Comparison of ENCODE assay signal across 9 cellular contexts in the genomic region with DNA sequence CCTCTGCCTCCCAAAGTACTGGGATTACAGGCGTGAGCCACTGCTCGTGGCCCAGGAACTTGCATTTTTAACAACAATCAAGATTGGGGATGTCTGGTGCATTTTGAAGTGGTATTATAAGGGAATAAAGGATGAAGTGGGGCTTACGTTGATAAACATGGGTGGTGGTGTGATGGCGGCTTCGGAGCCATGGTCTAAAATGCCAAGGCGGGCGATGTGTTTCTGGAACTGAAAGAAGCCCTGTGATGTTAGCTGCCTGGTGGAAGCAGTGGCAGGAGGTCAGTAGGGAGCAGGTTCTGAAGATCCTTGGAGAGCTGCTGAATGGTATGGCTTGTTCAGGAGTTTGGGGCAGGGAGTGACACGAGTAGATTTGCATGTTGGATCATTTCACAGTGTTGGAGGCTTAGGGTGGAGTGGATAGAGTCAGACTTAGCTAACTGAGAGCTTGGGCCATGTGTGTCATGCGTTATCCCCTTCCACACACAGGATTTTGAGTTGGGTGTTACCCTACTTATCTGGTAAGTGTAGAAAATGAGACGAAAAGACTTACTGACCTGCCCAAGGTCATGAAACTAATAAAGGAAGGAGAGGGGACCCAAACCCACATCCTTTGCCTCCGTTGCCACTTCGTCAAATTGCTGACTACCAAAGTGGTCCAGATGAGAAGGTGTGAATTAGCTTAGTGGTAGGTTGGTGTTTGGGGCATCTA. TPM values are rescaled to one million over a fixed set of nuclear protein-coding genes. Genes with fewer than 3 reads are reported as not detected.
DNase-seq lines count a peak whose midpoint lies in the region; ATAC-seq and TF ChIP-seq lines count a peak whose summit lies in the region.
"Had no signal": no experiment of that assay in that cellular context is flagged by ENCODE, and none has a peak within 500 bp of the region (broad histone marks: within the 10 kb centered on the region; RNA-seq: fewer than 3 reads in every experiment).

No MANE protein-coding gene starts in this region.

- no peak for DNase-seq in activated CD4-positive, alpha-beta T cell treated with anti-CD3 and anti-CD28 coated beads for 36 hours
- DNase-seq in activated CD4-positive, alpha-beta T cell treated with anti-CD3 and anti-CD28 coated beads for 1 hour = no peak
- DNase-seq in T-helper 2 cell treated with Interferon-gamma antibody and Interleukin-4, amounts not matched to agents 5 μg/mL and 100 μg/mL, for 36 hours (ENCODE audit: low spot score) = no peak
- DNase-seq in fibroblast of the aortic adventitia (ENCODE audit: low read depth) = no peak
- no peak for DNase-seq in stimulated activated naive B cell treated with anti-CD40 and anti-IgM and Interleukin-4, amounts not matched to agents 10 μg/mL and 1 μg/mL and 100 μg/mL, for 72 hours
- DNase-seq in NCI-H2227 (lab: John Stamatoyannopoulos, UW; ENCODE audit: unreplicated experiment) = no peak
- no peak for DNase-seq in cerebellum (ENCODE audit: low spot score)
- DNase-seq in central memory CD4-positive, alpha-beta T cell = no peak

- intact Hi-C loops in activated CD4-positive, alpha-beta T cell treated with anti-CD3 and anti-CD28 coated beads for 36 hours (cut with DNase I, micrococcal nuclease) = loop anchor here (5.0 kb wide), 2 partner anchors 50 to 75 kb away; a partner anchor contains a TSS

- no peaks in the 10 kb centered on the region for H3K27me3 Mint-ChIP-seq in activated CD4-positive, alpha-beta T cell treated with anti-CD3 and anti-CD28 coated beads for 36 hours
- peaks cover 11% of the 10 kb centered on the region for H3K27me3 Mint-ChIP-seq in T-helper 2 cell treated with Interferon-gamma antibody and Interleukin-4, amounts not matched to agents 5 μg/mL and 100 μg/mL, for 36 hours (ENCODE audit: low read depth)
- H3K27me3 Mint-ChIP-seq in stimulated activated naive B cell treated with anti-CD40 and anti-IgM and Interleukin-4, amounts not matched to agents 10 μg/mL and 1 μg/mL and 100 μg/mL, for 72 hours = no peaks in the 10 kb centered on the region

- POLR2A ChIA-PET in activated CD4-positive, alpha-beta T cell treated with anti-CD3 and anti-CD28 coated beads for 36 hours (lab: Charles Lee) = interaction anchor here (0.6 to 1.3 kb wide), 5 partner anchors 20 to 140 kb away, joined by 3 to 6 read pairs (median 3); a partner anchor contains a TSS

- peak; percentile 21 for ATAC-seq in activated CD4-positive, alpha-beta T cell treated with anti-CD3 and anti-CD28 coated beads for 36 hours
- ATAC-seq in stimulated activated naive B cell treated with anti-CD40 and anti-IgM and Interleukin-4, amounts not matched to agents 10 μg/mL and 1 μg/mL and 100 μg/mL, for 72 hours (replicated peaks) = no peak

- peaks cover 39% of the 10 kb centered on the region for H3K36me3 Mint-ChIP-seq in activated CD4-positive, alpha-beta T cell treated with anti-CD3 and anti-CD28 coated beads for 36 hours (ENCODE audit: low read depth)
- peaks cover 31% of the 10 kb centered on the region for H3K36me3 Mint-ChIP-seq in T-helper 2 cell treated with Interferon-gamma antibody and Interleukin-4, amounts not matched to agents 5 μg/mL and 100 μg/mL, for 36 hours (ENCODE audit: low read depth)
- H3K36me3 Mint-ChIP-seq in stimulated activated naive B cell treated with anti-CD40 and anti-IgM and Interleukin-4, amounts not matched to agents 10 μg/mL and 1 μg/mL and 100 μg/mL, for 72 hours = peaks cover 12 to 29% of the 10 kb centered on the region in 2 donors

- peak overlapping the region; percentile 70 for H3K4me3 ChIP-seq in fibroblast of the aortic adventitia (ENCODE audit: low read depth, low read length)

- peak overlapping the region; percentile 85 for H3K4me3 Mint-ChIP-seq in activated CD4-positive, alpha-beta T cell treated with anti-CD3 and anti-CD28 coated beads for 36 hours
- peak overlapping the region; percentile 97 for H3K4me3 Mint-ChIP-seq in T-helper 2 cell treated with Interferon-gamma antibody and Interleukin-4, amounts not matched to agents 5 μg/mL and 100 μg/mL, for 36 hours
- H3K4me3 Mint-ChIP-seq in stimulated activated naive B cell treated with anti-CD40 and anti-IgM and Interleukin-4, amounts not matched to agents 10 μg/mL and 1 μg/mL and 100 μg/mL, for 72 hours = peak overlapping the region; percentile 89 to 92

- CTCF ChIA-PET in activated CD4-positive, alpha-beta T cell treated with anti-CD3 and anti-CD28 coated beads for 36 hours (lab: Charles Lee) = interaction anchor here (0.6 to 1.6 kb wide), 6 partner anchors 11 to 1497 kb away, joined by 3 to 5 read pairs (median 4); no protein-coding TSS in a partner anchor

- H3K27ac Mint-ChIP-seq in activated CD4-positive, alpha-beta T cell treated with anti-CD3 and anti-CD28 coated beads for 36 hours = peak overlapping the region; percentile 90
- H3K27ac Mint-ChIP-seq in T-helper 2 cell treated with Interferon-gamma antibody and Interleukin-4, amounts not matched to agents 5 μg/mL and 100 μg/mL, for 36 hours = peak overlapping the region; percentile 90
- H3K27ac Mint-ChIP-seq in stimulated activated naive B cell treated with anti-CD40 and anti-IgM and Interleukin-4, amounts not matched to agents 10 μg/mL and 1 μg/mL and 100 μg/mL, for 72 hours = peak overlapping the region; percentile 83

- H3K4me1 Mint-ChIP-seq in activated CD4-positive, alpha-beta T cell treated with anti-CD3 and anti-CD28 coated beads for 36 hours = peaks cover 44% of the 10 kb centered on the region
- H3K4me1 Mint-ChIP-seq in T-helper 2 cell treated with Interferon-gamma antibody and Interleukin-4, amounts not matched to agents 5 μg/mL and 100 μg/mL, for 36 hours (ENCODE audit: low read depth) = peaks cover 36% of the 10 kb centered on the region
- H3K4me1 Mint-ChIP-seq in stimulated activated naive B cell treated with anti-CD40 and anti-IgM and Interleukin-4, amounts not matched to agents 10 μg/mL and 1 μg/mL and 100 μg/mL, for 72 hours = peaks cover 33 to 46% of the 10 kb centered on the region in 2 donors

- no peaks in the 10 kb centered on the region for H3K9me3 Mint-ChIP-seq in activated CD4-positive, alpha-beta T cell treated with anti-CD3 and anti-CD28 coated beads for 36 hours (ENCODE audit: low read depth)
- no peaks in the 10 kb centered on the region for H3K9me3 Mint-ChIP-seq in T-helper 2 cell treated with Interferon-gamma antibody and Interleukin-4, amounts not matched to agents 5 μg/mL and 100 μg/mL, for 36 hours
- H3K9me3 Mint-ChIP-seq in stimulated activated naive B cell treated with anti-CD40 and anti-IgM and Interleukin-4, amounts not matched to agents 10 μg/mL and 1 μg/mL and 100 μg/mL, for 72 hours = peaks cover 0 to 3% of the 10 kb centered on the region in 2 donors

- no peak for TF ChIP-seq CTCF in fibroblast of the aortic adventitia (IDR thresholded peaks at IDR 0.05; ENCODE audit: insufficient read depth, low read length)

RNA-seq across cellular contexts. Expression of a gene that starts 1.5 kb away (rescaled TPM):
- total RNA-seq in activated CD4-positive, alpha-beta T cell treated with anti-CD3 and anti-CD28 coated beads for 36 hours = 100 to 1,000 TPM; 111 to 121 TPM
- total RNA-seq in fibroblast of the aortic adventitia (ENCODE audit: low replicate concordance) (14.4 and 46.1 TPM in 2 replicates), cerebellum (52.6 TPM)

RNA-seq across cellular contexts. Expression of a gene that starts 24.5 kb away (rescaled TPM):
- total RNA-seq in activated CD4-positive, alpha-beta T cell treated with anti-CD3 and anti-CD28 coated beads for 36 hours = 10 to 100 TPM; 26.6 to 29.4 TPM
- total RNA-seq in fibroblast of the aortic adventitia (ENCODE audit: low replicate concordance) (38.0 and 51.0 TPM in 2 replicates), cerebellum (14.1 TPM)

RNA-seq across cellular contexts. Expression of a gene that starts 36.7 kb away (rescaled TPM):
- total RNA-seq in activated CD4-positive, alpha-beta T cell treated with anti-CD3 and anti-CD28 coated beads for 36 hours = not detected
- total RNA-seq in fibroblast of the aortic adventitia (ENCODE audit: low replicate concordance) = not detected in 2 replicates
- 1.2 TPM for total RNA-seq in cerebellum
- total RNA-seq: NCI-H460 had no signal

RNA-seq across cellular contexts. Expression of a gene that starts 49.6 kb away (rescaled TPM):
- total RNA-seq in activated CD4-positive, alpha-beta T cell treated with anti-CD3 and anti-CD28 coated beads for 36 hours = 10 to 100 TPM; 63.5 to 76.1 TPM
- 34.4 and 43.6 TPM in 2 replicates for total RNA-seq in fibroblast of the aortic adventitia (ENCODE audit: low replicate concordance)
- 25.3 TPM for total RNA-seq in cerebellum
